In genomic region chr2:23441414-23441813, GRCh38 we compare ENCODE assay signal across 3 cellular contexts.
TF ChIP-seq lines count a peak whose summit lies in the region.

No MANE protein-coding gene starts in this region.

TF ChIP-seq in HepG2, 621 proteins besides CTCF, POLR2A, EP300 and RAD21:
- TF ChIP-seq ZNF331 (CRISPR knock-in tag; IDR thresholded peaks at IDR 0.05) (peak; percentile 99), U2AF2 (IDR thresholded peaks at IDR 0.05; ENCODE audit: low read depth, low read length) (no peak)

TF ChIP-seq in HEK293, 187 proteins besides CTCF, POLR2A, EP300 and RAD21:
- TF ChIP-seq SETDB1 (IDR thresholded peaks at IDR 0.05; ENCODE audit: insufficient read length, low read length) (peak; percentile 48), ZNF664 (tag by site-specific recombination; IDR thresholded peaks at IDR 0.05) (no peak), MYNN (tag by site-specific recombination; IDR thresholded peaks at IDR 0.05; ENCODE audit: borderline replicate concordance) (no peak)

TF ChIP-seq in GM12878, 131 proteins besides CTCF, POLR2A, EP300 and RAD21:
- TF ChIP-seq CREB1 (IDR thresholded peaks at IDR 0.05; ENCODE audit: low read depth) (no peak), CBX3 (IDR thresholded peaks at IDR 0.05; ENCODE audit: borderline replicate concordance, low read depth) (no peak), KLF5 (IDR thresholded peaks at IDR 0.05; ENCODE audit: partially characterized antibody) (no peak), BRCA1 (IDR thresholded peaks at IDR 0.05; ENCODE audit: low read depth, low read length) (no peak), ZBTB11 (CRISPR knock-in tag; IDR thresholded peaks at IDR 0.05) (no peak), CBX5 (IDR thresholded peaks at IDR 0.05; ENCODE audit: low read depth) (peak; percentile 55; the same call in 1 of the 2 replicates), HDGF (IDR thresholded peaks at IDR 0.05) (no peak), SIX5 (IDR thresholded peaks at IDR 0.05; ENCODE audit: low read depth, low read length, severe bottlenecking) (no peak)
